ENCODE assay signal across 9 cellular contexts in the genomic region with DNA sequence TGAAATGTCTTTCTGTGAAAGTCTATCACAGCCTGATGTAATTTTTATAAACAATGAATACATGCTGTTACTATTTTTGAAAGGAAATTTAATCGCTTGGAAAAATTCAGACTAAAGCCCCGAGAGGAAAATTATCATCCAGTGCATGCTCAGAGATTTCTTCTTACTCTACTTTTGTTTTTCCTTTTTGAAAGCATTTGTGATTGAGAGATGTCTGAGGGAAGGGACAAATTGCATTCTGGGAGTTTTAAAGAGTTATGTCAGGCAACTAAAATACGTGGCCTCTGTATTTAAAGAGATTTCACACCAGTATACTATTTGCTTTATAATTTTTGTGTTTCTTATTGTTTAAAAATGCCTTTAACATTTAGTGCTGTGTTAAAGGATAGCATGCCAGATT. TPM values are rescaled to one million over a fixed set of nuclear protein-coding genes. Genes with fewer than 3 reads are reported as not detected.
A peak's percentile ranks its signal among the peaks of the same experiment; 100 is the strongest.
DNase-seq lines count a peak whose midpoint lies in the region; ATAC-seq and TF ChIP-seq lines count a peak whose summit lies in the region.
"Had no signal": no experiment of that assay in that cellular context is flagged by ENCODE, and none has a peak within 500 bp of the region (broad histone marks: within the 10 kb centered on the region; RNA-seq: fewer than 3 reads in every experiment).

No MANE protein-coding gene starts in this region.

- no peak overlapping the region for H4K91ac ChIP-seq in mesenchymal stem cell (ENCODE audit: low read length)

- peak overlapping the region; percentile 99 for H3K9ac ChIP-seq in mesenchymal stem cell (ENCODE audit: low read length)

- intact Hi-C loops in adrenal gland (cut with DNase I) (no loop called here), sciatic nerve (cut with DNase I) (no loop called here)

- H4K8ac ChIP-seq in mesenchymal stem cell (ENCODE audit: low read length), result no peak overlapping the region

- no peak for DNase-seq in HL-60 (ENCODE audit: low read depth in 1 of 2, low spot score in 1 of 2)
- DNase-seq in adrenal gland, result no peak
- DNase-seq in mesenchymal stem cell, result no peak
- no peak for DNase-seq in DMS79 (lab: John Stamatoyannopoulos, UW)
- DNase-seq in inferior parietal cortex (ENCODE audit: extremely low spot score), result no peak
- no peak for DNase-seq in NCI-H187 (lab: John Stamatoyannopoulos, UW)
- DNase-seq in sciatic nerve (ENCODE audit: low spot score), result no peak
- DNase-seq: NCI-H1092 had no signal

- H3K27me3 ChIP-seq in HL-60 (ENCODE audit: insufficient read depth, poor library complexity, severe bottlenecking), result no peaks in the 10 kb centered on the region
- H3K27me3 ChIP-seq in adrenal gland, result no peaks in the 10 kb centered on the region
- H3K27me3 ChIP-seq in mesenchymal stem cell (ENCODE audit: control insufficient read depth in 1 of 2, insufficient read depth in 1 of 2, low read length in 2 of 2), result no peaks in the 10 kb centered on the region

- H3K9me3 ChIP-seq in adrenal gland (replicated peaks in 1 of 3) (no peaks in the 10 kb centered on the region), mesenchymal stem cell (ENCODE audit: control insufficient read depth, low read length) (no peaks in the 10 kb centered on the region)

- H3K79me1 ChIP-seq in mesenchymal stem cell (replicated peaks; ENCODE audit: low read length, poor library complexity, severe bottlenecking), result no peaks in the 10 kb centered on the region

- no peak overlapping the region for H2BK120ac ChIP-seq in mesenchymal stem cell (ENCODE audit: low read depth, low read length)

- H2AFZ ChIP-seq in mesenchymal stem cell (ENCODE audit: low read depth, low read length), result no peak overlapping the region

- H2BK5ac ChIP-seq in mesenchymal stem cell (ENCODE audit: low read depth, low read length, poor library complexity, severe bottlenecking), result no peak overlapping the region

- no peak overlapping the region for H3K4ac ChIP-seq in mesenchymal stem cell (ENCODE audit: low read depth in 1 of 2, low read length in 2 of 2)

- H2AK5ac ChIP-seq in mesenchymal stem cell (ENCODE audit: low read length, severe bottlenecking), result no peak overlapping the region

- no peak overlapping the region for H3K14ac ChIP-seq in mesenchymal stem cell (ENCODE audit: low read length in 2 of 2)

- ATAC-seq in sciatic nerve, result no peak

- H3K18ac ChIP-seq in mesenchymal stem cell (ENCODE audit: low read depth in 1 of 2, low read length in 2 of 2), result no peak overlapping the region

- no peaks in the 10 kb centered on the region for H3K36me3 ChIP-seq in adrenal gland (replicated peaks in 1 of 2)
- H3K36me3 ChIP-seq in mesenchymal stem cell (ENCODE audit: control insufficient read depth in 1 of 2, insufficient read depth in 2 of 2, low read depth in 1 of 2, low read length in 2 of 2), result peaks cover 0 to 1% of the 10 kb centered on the region in 2 experiments

- H3K4me1 ChIP-seq in adrenal gland (replicated peaks in 1 of 2), result peaks cover 36 to 56% of the 10 kb centered on the region in 2 donors
- peaks cover under 1% of the 10 kb centered on the region for H3K4me1 ChIP-seq in mesenchymal stem cell (ENCODE audit: control insufficient read depth, insufficient read depth, low read depth, low read length)

- no peak for TF ChIP-seq POLR2A in adrenal gland (IDR thresholded peaks at IDR 0.05)

- H2BK12ac ChIP-seq in mesenchymal stem cell (ENCODE audit: low read length in 2 of 2), result no peak overlapping the region

- H2BK15ac ChIP-seq in mesenchymal stem cell (ENCODE audit: low read depth, poor library complexity, severe bottlenecking), result no peak overlapping the region

- TF ChIP-seq CTCF in 22Rv1 (IDR thresholded peaks at IDR 0.05) (no peak), HL-60 (IDR thresholded peaks at IDR 0.05; ENCODE audit: insufficient read depth, low read length) (no peak), adrenal gland (IDR thresholded peaks at IDR 0.05) (no peak)

- no peak overlapping the region for H3K4me2 ChIP-seq in mesenchymal stem cell (ENCODE audit: low read length, poor library complexity, severe bottlenecking)

- H3K4me3 ChIP-seq in HL-60 (replicated peaks; ENCODE audit: insufficient read depth, low read length) (no peak overlapping the region), adrenal gland (peak overlapping the region in 1 of 4 donors; percentile 86), mesenchymal stem cell (ENCODE audit: insufficient read depth in 1 of 2, low read depth in 1 of 2, low read length in 2 of 2) (peak overlapping the region in 1 of 2 experiments; percentile 82)

- H3K23ac ChIP-seq in mesenchymal stem cell (ENCODE audit: low read length in 2 of 2), result no peak overlapping the region

- 4 to 17% (median 14%) methylated on average over 3 of the region's 3 CpGs for WGBS in adrenal gland, 4 donors
- no CpG with 5 or more reads among the region's 3 CpGs for WGBS in mesenchymal stem cell

- H3K27ac ChIP-seq in 22Rv1, result peak overlapping the region; percentile 95
- H3K27ac ChIP-seq in HL-60 (replicated peaks), result peak overlapping the region; percentile 91
- H3K27ac ChIP-seq in adrenal gland, result peak overlapping the region; percentile 76 to 100 (median 99)
- H3K27ac ChIP-seq in mesenchymal stem cell (ENCODE audit: low read length, poor library complexity, severe bottlenecking), result peak overlapping the region; percentile 89

RNA-seq across cellular contexts. Expression of a gene that starts 1.4 kb away (rescaled TPM):
- total RNA-seq in adrenal gland (10 to 100 TPM; 27.9 to 58.6 (median 46.9) TPM), sciatic nerve (75.1 TPM)
- 10 to 100 TPM in 2 of 3 donors, 1 to 10 TPM in 1; 8.1 to 12.5 (median 11.9) TPM for polyA plus RNA-seq in adrenal gland
- 8.4 TPM for polyA plus RNA-seq in mesenchymal stem cell (2013, experiment 1 of 2)
- 8.1 TPM for polyA plus RNA-seq in mesenchymal stem cell (2013, experiment 2 of 2)
